Comparison of ENCODE assay signal across 14 cellular contexts in genomic region chr1:214086945-214087344, GRCh38.
"Had no signal": no experiment of that assay in that cellular context is flagged by ENCODE, and none has a peak within 500 bp of the region (broad histone marks: within the 10 kb centered on the region; RNA-seq: fewer than 3 reads in every experiment).

No MANE protein-coding gene starts in this region.

- H3K4me1 Mint-ChIP-seq: activated naive CD8-positive, alpha-beta T cell treated with anti-CD3 and anti-CD28 coated beads for 36 hours; nephron had no signal

- DNase-seq: activated CD4-positive, alpha-beta T cell treated with anti-CD3 and anti-CD28 coated beads, Interleukin-2, amount 50 U/mL, for 4 hours; activated CD4-positive, CD25-positive, alpha-beta regulatory T cell treated with anti-CD3 and anti-CD28 coated beads, Interleukin-2, amount 50 U/mL, for 72 hours; activated gamma-delta T cell; activated naive CD8-positive, alpha-beta T cell treated with anti-CD3 and anti-CD28 coated beads for 36 hours; activated T-cell treated with anti-CD3 and anti-CD28 coated beads, Interleukin-2, amount 50 U/mL, for 4 hours; anterior cingulate cortex; dorsolateral prefrontal cortex; glutamatergic neuron; left colon; mammary epithelial cell; spleen; stimulated activated naive CD4-positive, alpha-beta T cell treated with Interleukin-2 at 50 U/mL for 16 hours; trophoblast cell had no signal

- H3K4me3 ChIP-seq: dorsolateral prefrontal cortex, spleen had no signal

- H3K27me3 ChIP-seq: spleen had no signal

- H3K9me3 Mint-ChIP-seq: nephron had no signal

- H3K36me3 ChIP-seq: spleen had no signal

- H3K4me3 Mint-ChIP-seq: activated naive CD8-positive, alpha-beta T cell treated with anti-CD3 and anti-CD28 coated beads for 36 hours; activated T-cell treated with anti-CD3 and anti-CD28 coated beads, Interleukin-2, amount 50 U/mL, for 4 hours; nephron had no signal

- H3K27me3 Mint-ChIP-seq: activated naive CD8-positive, alpha-beta T cell treated with anti-CD3 and anti-CD28 coated beads for 36 hours had no signal

- H3K4me1 ChIP-seq: spleen had no signal

- H3K27ac Mint-ChIP-seq: activated naive CD8-positive, alpha-beta T cell treated with anti-CD3 and anti-CD28 coated beads for 36 hours; nephron had no signal

- H3K36me3 Mint-ChIP-seq: activated naive CD8-positive, alpha-beta T cell treated with anti-CD3 and anti-CD28 coated beads for 36 hours had no signal

- H3K27ac ChIP-seq: dorsolateral prefrontal cortex, spleen had no signal
